In genomic region chr2:232550351-232551261, GRCh38 we compare ENCODE assay signal across 8 cellular contexts. TPM values are rescaled to one million over a fixed set of nuclear protein-coding genes. Genes with fewer than 3 reads are reported as not detected.
DNase-seq lines count a peak whose midpoint lies in the region; ATAC-seq, FAIRE-seq and TF ChIP-seq lines count a peak whose summit lies in the region.

Gene EIF4E2 (plus strand): TSS chr2:232550689. CDS start chr2:232550725, 36 bp downstream.
Gene TIGD1 (minus strand): TSS chr2:232550557. CDS start chr2:232549882, 675 bp downstream.

- H3K27ac Mint-ChIP-seq in Calu3 (ENCODE audit: unreplicated experiment): peak within 1 kb of the TSS; percentile 78
- H3K27ac Mint-ChIP-seq in endodermal cell: peak within 1 kb of the TSS; percentile 98

- H3K4me1 ChIP-seq in endodermal cell (ENCODE audit: control insufficient read depth, insufficient read depth, low read length) (no peaks in the 10 kb centered on the region), mesodermal cell (ENCODE audit: control insufficient read depth, insufficient read depth, low read length, poor library complexity, severe bottlenecking) (peaks cover 2% of the 10 kb centered on the region)

- TF ChIP-seq CTCF in Calu3 (IDR thresholded peaks at IDR 0.05; ENCODE audit: unreplicated experiment): peak; percentile 44
- TF ChIP-seq CTCF in endodermal cell (conservative IDR thresholded peaks at IDR 0.05): peak; percentile 65

- H3K27ac ChIP-seq in endodermal cell (ENCODE audit: low read depth, low read length) (peak within 1 kb of the TSS; percentile 92), mesodermal cell (ENCODE audit: low read depth, low read length, severe bottlenecking) (peak within 1 kb of the TSS; percentile 99)

- H3K9me3 Mint-ChIP-seq in Calu3 (ENCODE audit: low read depth, unreplicated experiment) (peaks cover 2% of the 10 kb centered on the region), endodermal cell (peaks cover 13% of the 10 kb centered on the region)

- H3K27me3 Mint-ChIP-seq in Calu3 (ENCODE audit: unreplicated experiment) (no peaks in the 10 kb centered on the region), endodermal cell (ENCODE audit: insufficient read depth) (no peaks in the 10 kb centered on the region)

- H3K4me3 ChIP-seq in endodermal cell (ENCODE audit: low read length) (peak within 1 kb of the TSS; percentile 89), mesodermal cell (ENCODE audit: extremely low read depth, insufficient read depth, low read length, poor library complexity, severe bottlenecking) (peak within 1 kb of the TSS; percentile 80)

- ATAC-seq in GM21381 (IDR thresholded peaks at IDR 0.05; ENCODE audit: unreplicated experiment): peak; percentile 96

- BruUV-seq in Calu3 (replicated peaks; lab: Mats Ljungman, UMichigan): no TSS peak

- CTCF ChIA-PET in Calu3 (lab: Charles Lee): interaction anchor here (0.6 kb wide), 1 partner anchor 960 kb away, joined by 4 read pairs; no protein-coding TSS in a partner anchor

- peak; percentile 49 for FAIRE-seq in HTR-8/SVneo (lab: Jason Lieb, UNC)

- peaks cover 46% of the 10 kb centered on the region for H3K4me1 Mint-ChIP-seq in Calu3 (ENCODE audit: low read depth, unreplicated experiment)
- H3K4me1 Mint-ChIP-seq in endodermal cell: peaks cover 13% of the 10 kb centered on the region

- 0% methylated on average over 15 to 79 of the region's 82 CpGs for WGBS in endodermal cell (ENCODE audit: insufficient coverage in 1 of 2, insufficient read length in 1 of 2), 2 experiments
- WGBS in mesodermal cell (ENCODE audit: insufficient coverage in 2 of 2), 2 experiments: 0 to 1% methylated on average over 50 to 64 of the region's 82 CpGs

- H3K36me3 Mint-ChIP-seq in Calu3 (ENCODE audit: insufficient read depth, unreplicated experiment): peaks cover 57% of the 10 kb centered on the region
- peaks cover 41% of the 10 kb centered on the region for H3K36me3 Mint-ChIP-seq in endodermal cell (ENCODE audit: low read depth)

- peaks cover 42% of the 10 kb centered on the region for H3K36me3 ChIP-seq in endodermal cell (ENCODE audit: control insufficient read depth, insufficient read depth, low read length)
- peaks cover 60% of the 10 kb centered on the region for H3K36me3 ChIP-seq in mesodermal cell (ENCODE audit: control insufficient read depth, insufficient read depth, low read length)

- DNase-seq in Calu3: peak; percentile 94
- DNase-seq in HTR-8/SVneo (ENCODE audit: insufficient read length, low spot score): peak; percentile 98
- DNase-seq in NOMO-1 treated with DMSO at 0.1 percent for 48 hours (lab: John Stamatoyannopoulos, UW; ENCODE audit: unreplicated experiment): peak; percentile 91
- DNase-seq in activated CD8-positive, alpha-beta memory T cell treated with anti-CD3 and anti-CD28 coated beads, Interleukin-2, amount 50 U/mL, for 1 hour (ENCODE audit: extremely low read depth): peak; percentile 80
- peak; percentile 98 for DNase-seq in endodermal cell
- peak; percentile 85 to 89 for DNase-seq in stimulated activated CD8-positive, alpha-beta memory T cell treated with anti-CD3 and anti-CD28 coated beads, Interleukin-15, amount 100 ng/mL, for 4 hours (ENCODE audit: low read depth in 2 of 2)

- H3K9ac ChIP-seq in endodermal cell (ENCODE audit: extremely low read depth, low read length, poor library complexity, severe bottlenecking): peak within 1 kb of the TSS; percentile 96

- H3K27me3 ChIP-seq in endodermal cell (ENCODE audit: control insufficient read depth, insufficient read depth, low read length, poor library complexity, severe bottlenecking): no peaks in the 10 kb centered on the region

- intact Hi-C loops in Calu3 (cut with micrococcal nuclease; ENCODE audit: unreplicated experiment): no loop called here

- peak within 1 kb of the TSS; percentile 81 for H3K4me3 Mint-ChIP-seq in Calu3 (ENCODE audit: low read depth, unreplicated experiment)
- H3K4me3 Mint-ChIP-seq in endodermal cell: peak within 1 kb of the TSS; percentile 88

- H3K9me3 ChIP-seq in endodermal cell (ENCODE audit: control insufficient read depth, low read length) (peaks cover 14% of the 10 kb centered on the region), mesodermal cell (ENCODE audit: control insufficient read depth, low read length) (no peaks in the 10 kb centered on the region)

RNA-seq across cellular contexts. Expression of gene EIF4E2, which starts in this region (rescaled TPM):
- total RNA-seq in Calu3 (2022): 67.4 and 76.6 TPM in 2 replicates
- 100 to 1,000 TPM; 105 to 116 TPM for total RNA-seq in endodermal cell
- 85.7 TPM for polyA plus RNA-seq in endodermal cell (2013, experiment 1 of 2)
- 95.3 TPM for polyA plus RNA-seq in endodermal cell (2013, experiment 2 of 2)
- polyA plus RNA-seq in mesodermal cell (2013, experiment 1 of 2): 120 TPM
- polyA plus RNA-seq in mesodermal cell (2013, experiment 2 of 2): 130 TPM

RNA-seq across cellular contexts. Expression of gene TIGD1, which starts in this region (rescaled TPM):
- 14.9 and 15.5 TPM in 2 replicates for total RNA-seq in Calu3 (2022)
- 1 to 10 TPM; 6.5 to 6.7 TPM for total RNA-seq in endodermal cell
- 9.6 TPM for polyA plus RNA-seq in endodermal cell (2013, experiment 1 of 2)
- 9.6 TPM for polyA plus RNA-seq in endodermal cell (2013, experiment 2 of 2)
- polyA plus RNA-seq in mesodermal cell (2013, experiment 1 of 2): 4.2 TPM
- 5.3 TPM for polyA plus RNA-seq in mesodermal cell (2013, experiment 2 of 2)

Comparison
In these comparisons a context has a peak if more than half of its experiments do, and no peak if none do; other contexts are left out.
1. Peak in every context shown above with its lines: DNase-seq, ATAC-seq, H3K4me3 ChIP-seq and H3K27ac ChIP-seq.